3 cellular contexts compared by ENCODE assay signal in the genomic region with DNA sequence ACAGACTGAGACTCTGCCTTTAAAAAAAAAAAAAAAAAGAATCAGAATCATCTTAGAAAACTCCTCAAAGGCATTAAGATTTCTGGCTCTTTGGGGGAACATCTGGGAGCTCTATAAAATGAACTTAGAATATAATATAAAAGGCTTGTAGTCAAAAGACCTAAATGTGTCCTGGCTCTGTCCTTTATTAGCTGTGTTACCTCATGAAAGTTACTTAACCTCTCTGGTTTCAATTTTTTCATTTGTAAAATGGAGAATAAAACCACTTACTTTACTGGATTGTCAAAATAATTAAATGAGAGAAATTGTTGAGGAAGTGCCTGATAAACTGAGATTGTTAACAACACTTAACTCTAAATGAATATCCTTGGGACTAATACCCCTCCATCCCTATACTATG.
TF ChIP-seq lines count a peak whose summit lies in the region.

No MANE protein-coding gene starts in this region.

TF ChIP-seq in HEK293, 187 proteins besides CTCF, POLR2A, EP300 and RAD21:
- TF ChIP-seq ZNF768 (tag by site-specific recombination; IDR thresholded peaks at IDR 0.05): 0 out of 2 replicates have a peak, but pooled peaks have one; percentile 23
- TF ChIP-seq, protein P1, sequence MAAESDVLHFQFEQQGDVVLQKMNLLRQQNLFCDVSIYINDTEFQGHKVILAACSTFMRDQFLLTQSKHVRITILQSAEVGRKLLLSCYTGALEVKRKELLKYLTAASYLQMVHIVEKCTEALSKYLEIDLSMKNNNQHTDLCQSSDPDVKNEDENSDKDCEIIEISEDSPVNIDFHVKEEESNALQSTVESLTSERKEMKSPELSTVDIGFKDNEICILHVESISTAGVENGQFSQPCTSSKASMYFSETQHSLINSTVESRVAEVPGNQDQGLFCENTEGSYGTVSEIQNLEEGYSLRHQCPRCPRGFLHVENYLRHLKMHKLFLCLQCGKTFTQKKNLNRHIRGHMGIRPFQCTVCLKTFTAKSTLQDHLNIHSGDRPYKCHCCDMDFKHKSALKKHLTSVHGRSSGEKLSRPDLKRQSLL (tag by site-specific recombination; IDR thresholded peaks at IDR 0.05): no peak
- no peak for TF ChIP-seq REPIN1 (tag by site-specific recombination; IDR thresholded peaks at IDR 0.05; ENCODE audit: low read depth)

TF ChIP-seq in K562, 482 proteins besides CTCF, POLR2A, EP300 and RAD21:
- TF ChIP-seq CHD4 (IDR thresholded peaks at IDR 0.05; ENCODE audit: insufficient read depth, insufficient replicate concordance, low read depth, low read length, poor library complexity, severe bottlenecking) (peak; percentile 47), TAF7 (tag; IDR thresholded peaks at IDR 0.05) (no peak), BCOR (IDR thresholded peaks at IDR 0.05) (peak; percentile 71; the same call in 1 of the 2 replicates), RBM25 (IDR thresholded peaks at IDR 0.05; ENCODE audit: low read depth, low read length, severe bottlenecking) (peak; percentile 92), MBD2 (IDR thresholded peaks at IDR 0.05; ENCODE audit: borderline replicate concordance, low read depth) (no peak)

TF ChIP-seq in H1, 55 proteins besides CTCF, POLR2A, EP300 and RAD21 (continued from another document):
- TF ChIP-seq CTBP2 (IDR thresholded peaks at IDR 0.05; ENCODE audit: borderline replicate concordance, insufficient read depth, insufficient read length, low read length): no peak
- TF ChIP-seq KDM1A (IDR thresholded peaks at IDR 0.05; ENCODE audit: borderline replicate concordance, low read length): 0 out of 2 replicates have a peak, but pooled peaks have one; percentile 55
- TF ChIP-seq YY1 (IDR thresholded peaks at IDR 0.05; ENCODE audit: low read depth, low read length): no peak
TF ChIP-seq in H1: peak in this region for 2.
